Comparison of ENCODE assay signal across 19 cellular contexts in the genomic region with DNA sequence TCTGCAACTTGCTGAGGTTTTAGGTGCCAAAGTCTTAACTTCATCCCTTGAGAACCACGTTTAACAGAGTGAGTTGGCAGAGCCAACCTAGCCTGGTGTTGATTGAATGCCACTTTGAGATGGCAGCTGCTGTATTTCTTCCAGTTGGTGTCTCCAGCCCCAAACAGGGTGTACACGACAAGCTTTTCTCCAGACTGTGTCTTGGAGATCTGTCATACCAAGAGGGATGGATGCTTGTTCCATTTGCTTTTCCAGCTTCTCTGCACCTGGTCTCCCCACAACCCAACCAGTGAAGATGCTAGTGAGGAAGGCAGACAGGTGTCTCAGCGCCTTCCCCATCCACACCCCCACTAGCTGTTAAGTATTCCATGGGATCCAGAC.
"Had no signal": no experiment of that assay in that cellular context is flagged by ENCODE, and none has a peak within 500 bp of the region (broad histone marks: within the 10 kb centered on the region; RNA-seq: fewer than 3 reads in every experiment).

No MANE protein-coding gene starts in this region.

- H3K4me1 Mint-ChIP-seq: memory B cell; mesothelial cell of epicardium; naive thymus-derived CD4-positive, alpha-beta T cell; nephron progenitor cell had no signal

- H3K27me3 Mint-ChIP-seq: memory B cell; naive thymus-derived CD4-positive, alpha-beta T cell had no signal

- H3K36me3 ChIP-seq: esophagus squamous epithelium, gastroesophageal sphincter, lower lobe of right lung, stomach, vagina had no signal

- H3K9me3 ChIP-seq: esophagus squamous epithelium, gastroesophageal sphincter, lower lobe of right lung, psoas muscle, stomach, vagina had no signal

- H3K27ac Mint-ChIP-seq: memory B cell; mesothelial cell of epicardium; naive thymus-derived CD4-positive, alpha-beta T cell; nephron progenitor cell had no signal

- DNase-seq: effector memory CD4-positive, alpha-beta T cell; esophagus squamous epithelium; foreskin fibroblast; glutamatergic neuron; lower lobe of right lung; naive thymus-derived CD4-positive, alpha-beta T cell; nephron progenitor cell; psoas muscle; retina; small intestine; stimulated activated CD4-positive, alpha-beta T cell treated with anti-CD3 and anti-CD28 coated beads, Interleukin-12 subunit alpha, Interleukin-12 subunit beta, amount 100 ng/mL, for 4 hours; stimulated activated naive CD4-positive, alpha-beta T cell; stomach; substantia nigra; trophoblast cell had no signal

- H3K4me3 ChIP-seq: esophagus squamous epithelium, gastroesophageal sphincter, lower lobe of right lung, psoas muscle, stomach, vagina had no signal

- H3K4me1 ChIP-seq: esophagus squamous epithelium, lower lobe of right lung, psoas muscle, vagina had no signal

- H3K9me3 Mint-ChIP-seq: memory B cell; mesothelial cell of epicardium; naive thymus-derived CD4-positive, alpha-beta T cell; nephron progenitor cell had no signal

- H3K27me3 ChIP-seq: gastroesophageal sphincter, vagina had no signal

- H3K4me3 Mint-ChIP-seq: memory B cell; mesothelial cell of epicardium; naive thymus-derived CD4-positive, alpha-beta T cell; nephron progenitor cell had no signal

- H3K27ac ChIP-seq: esophagus squamous epithelium, lower lobe of right lung, psoas muscle, stomach, vagina had no signal

- H3K36me3 Mint-ChIP-seq: memory B cell; mesothelial cell of epicardium; naive thymus-derived CD4-positive, alpha-beta T cell had no signal
